ENCODE assay signal across 2 cellular contexts in the genomic region with DNA sequence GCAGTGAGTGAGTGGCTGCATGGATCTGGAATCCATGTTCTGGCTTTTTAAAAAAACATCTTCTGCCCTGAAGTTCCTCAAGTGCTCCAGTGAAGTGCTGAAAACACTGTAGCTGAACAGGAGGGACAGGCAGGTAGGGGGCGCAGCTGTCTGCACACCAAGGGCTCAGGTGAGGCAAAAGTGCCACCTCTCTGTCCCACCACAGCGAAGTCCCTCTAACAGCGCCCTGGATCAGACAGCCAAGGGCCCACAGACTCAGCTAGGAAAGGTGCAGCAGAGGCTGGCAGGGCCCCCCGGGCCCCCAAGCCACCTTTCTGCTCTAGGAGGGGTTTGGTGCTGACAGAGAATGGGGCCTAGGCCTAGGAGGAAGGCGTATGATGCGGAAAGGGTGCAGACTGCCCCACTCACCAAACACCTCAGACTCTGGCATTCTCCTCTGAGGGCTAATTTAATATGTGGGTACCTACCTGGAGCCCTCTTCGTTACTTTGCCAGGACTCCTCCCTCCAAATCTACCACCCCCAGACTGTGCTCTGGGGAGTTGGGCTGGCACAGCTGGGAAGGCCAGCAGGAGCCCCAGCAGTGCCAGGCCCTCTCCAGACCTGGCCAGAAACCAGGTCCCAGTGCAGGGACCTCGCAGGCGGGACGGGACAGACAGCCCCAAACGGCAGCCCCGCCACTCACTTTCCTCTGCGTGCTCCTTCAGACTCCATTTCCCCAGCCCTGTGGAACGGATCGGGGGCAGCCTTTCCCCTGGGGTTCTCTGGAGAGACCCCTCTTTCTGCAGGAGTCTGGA.
TF ChIP-seq lines count a peak whose summit lies in the region.

No MANE protein-coding gene starts in this region.

TF ChIP-seq in GM23338, 12 proteins besides CTCF, POLR2A, EP300 and RAD21 (continued from another document):
- TF ChIP-seq EZH2 (IDR thresholded peaks at IDR 0.05; ENCODE audit: low read depth, unreplicated experiment) (no peak), EZH2phosphoT487 (IDR thresholded peaks at IDR 0.05; ENCODE audit: unreplicated experiment) (no peak), JUNB (IDR thresholded peaks at IDR 0.05; ENCODE audit: unreplicated experiment) (no peak), POLR2AphosphoS5 (IDR thresholded peaks at IDR 0.05; ENCODE audit: low read depth) (no peak)
- TF ChIP-seq, protein P1, sequence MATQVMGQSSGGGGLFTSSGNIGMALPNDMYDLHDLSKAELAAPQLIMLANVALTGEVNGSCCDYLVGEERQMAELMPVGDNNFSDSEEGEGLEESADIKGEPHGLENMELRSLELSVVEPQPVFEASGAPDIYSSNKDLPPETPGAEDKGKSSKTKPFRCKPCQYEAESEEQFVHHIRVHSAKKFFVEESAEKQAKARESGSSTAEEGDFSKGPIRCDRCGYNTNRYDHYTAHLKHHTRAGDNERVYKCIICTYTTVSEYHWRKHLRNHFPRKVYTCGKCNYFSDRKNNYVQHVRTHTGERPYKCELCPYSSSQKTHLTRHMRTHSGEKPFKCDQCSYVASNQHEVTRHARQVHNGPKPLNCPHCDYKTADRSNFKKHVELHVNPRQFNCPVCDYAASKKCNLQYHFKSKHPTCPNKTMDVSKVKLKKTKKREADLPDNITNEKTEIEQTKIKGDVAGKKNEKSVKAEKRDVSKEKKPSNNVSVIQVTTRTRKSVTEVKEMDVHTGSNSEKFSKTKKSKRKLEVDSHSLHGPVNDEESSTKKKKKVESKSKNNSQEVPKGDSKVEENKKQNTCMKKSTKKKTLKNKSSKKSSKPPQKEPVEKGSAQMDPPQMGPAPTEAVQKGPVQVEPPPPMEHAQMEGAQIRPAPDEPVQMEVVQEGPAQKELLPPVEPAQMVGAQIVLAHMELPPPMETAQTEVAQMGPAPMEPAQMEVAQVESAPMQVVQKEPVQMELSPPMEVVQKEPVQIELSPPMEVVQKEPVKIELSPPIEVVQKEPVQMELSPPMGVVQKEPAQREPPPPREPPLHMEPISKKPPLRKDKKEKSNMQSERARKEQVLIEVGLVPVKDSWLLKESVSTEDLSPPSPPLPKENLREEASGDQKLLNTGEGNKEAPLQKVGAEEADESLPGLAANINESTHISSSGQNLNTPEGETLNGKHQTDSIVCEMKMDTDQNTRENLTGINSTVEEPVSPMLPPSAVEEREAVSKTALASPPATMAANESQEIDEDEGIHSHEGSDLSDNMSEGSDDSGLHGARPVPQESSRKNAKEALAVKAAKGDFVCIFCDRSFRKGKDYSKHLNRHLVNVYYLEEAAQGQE (IDR thresholded peaks at IDR 0.05; ENCODE audit: unreplicated experiment), result no peak

TF ChIP-seq in GM12878, 131 proteins besides CTCF, POLR2A, EP300 and RAD21 (continued from another document):
- TF ChIP-seq ZSCAN29 (IDR thresholded peaks at IDR 0.05) (no peak), TBL1XR1 (IDR thresholded peaks at IDR 0.05; ENCODE audit: low read depth, low read length) (no peak), CREB1 (IDR thresholded peaks at IDR 0.05; ENCODE audit: low read depth) (no peak), POU2F2 (IDR thresholded peaks at IDR 0.05; ENCODE audit: borderline replicate concordance, low read depth, low read length) (no peak), SPI1 (IDR thresholded peaks at IDR 0.05; ENCODE audit: borderline replicate concordance, insufficient read depth, low read depth, low read length) (no peak), POLR2AphosphoS5 (IDR thresholded peaks at IDR 0.05; ENCODE audit: low read length) (no peak), ESRRA (IDR thresholded peaks at IDR 0.05; ENCODE audit: low read length) (no peak), ZNF24 (IDR thresholded peaks at IDR 0.05) (no peak), TCF7 (IDR thresholded peaks at IDR 0.05; ENCODE audit: borderline replicate concordance) (no peak), CREM (IDR thresholded peaks at IDR 0.05; ENCODE audit: low read depth) (no peak), HDGF (IDR thresholded peaks at IDR 0.05) (no peak), FOXK2 (IDR thresholded peaks at IDR 0.05) (no peak), KDM1A (IDR thresholded peaks at IDR 0.05; ENCODE audit: borderline replicate concordance) (no peak)
- TF ChIP-seq, protein P2, sequence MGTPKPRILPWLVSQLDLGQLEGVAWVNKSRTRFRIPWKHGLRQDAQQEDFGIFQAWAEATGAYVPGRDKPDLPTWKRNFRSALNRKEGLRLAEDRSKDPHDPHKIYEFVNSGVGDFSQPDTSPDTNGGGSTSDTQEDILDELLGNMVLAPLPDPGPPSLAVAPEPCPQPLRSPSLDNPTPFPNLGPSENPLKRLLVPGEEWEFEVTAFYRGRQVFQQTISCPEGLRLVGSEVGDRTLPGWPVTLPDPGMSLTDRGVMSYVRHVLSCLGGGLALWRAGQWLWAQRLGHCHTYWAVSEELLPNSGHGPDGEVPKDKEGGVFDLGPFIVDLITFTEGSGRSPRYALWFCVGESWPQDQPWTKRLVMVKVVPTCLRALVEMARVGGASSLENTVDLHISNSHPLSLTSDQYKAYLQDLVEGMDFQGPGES (IDR thresholded peaks at IDR 0.05), result no peak
- TF ChIP-seq, protein P3, sequence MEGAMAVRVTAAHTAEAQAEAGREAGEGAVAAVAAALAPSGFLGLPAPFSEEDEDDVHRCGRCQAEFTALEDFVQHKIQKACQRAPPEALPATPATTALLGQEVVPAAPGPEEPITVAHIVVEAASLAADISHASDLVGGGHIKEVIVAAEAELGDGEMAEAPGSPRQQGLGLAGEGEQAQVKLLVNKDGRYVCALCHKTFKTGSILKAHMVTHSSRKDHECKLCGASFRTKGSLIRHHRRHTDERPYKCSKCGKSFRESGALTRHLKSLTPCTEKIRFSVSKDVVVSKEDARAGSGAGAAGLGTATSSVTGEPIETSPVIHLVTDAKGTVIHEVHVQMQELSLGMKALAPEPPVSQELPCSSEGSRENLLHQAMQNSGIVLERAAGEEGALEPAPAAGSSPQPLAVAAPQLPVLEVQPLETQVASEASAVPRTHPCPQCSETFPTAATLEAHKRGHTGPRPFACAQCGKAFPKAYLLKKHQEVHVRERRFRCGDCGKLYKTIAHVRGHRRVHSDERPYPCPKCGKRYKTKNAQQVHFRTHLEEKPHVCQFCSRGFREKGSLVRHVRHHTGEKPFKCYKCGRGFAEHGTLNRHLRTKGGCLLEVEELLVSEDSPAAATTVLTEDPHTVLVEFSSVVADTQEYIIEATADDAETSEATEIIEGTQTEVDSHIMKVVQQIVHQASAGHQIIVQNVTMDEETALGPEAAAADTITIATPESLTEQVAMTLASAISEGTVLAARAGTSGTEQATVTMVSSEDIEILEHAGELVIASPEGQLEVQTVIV (IDR thresholded peaks at IDR 0.05; ENCODE audit: borderline replicate concordance, partially characterized antibody), result no peak
